29 cellular contexts compared by ENCODE assay signal in genomic region chr10:109819807-109820206, GRCh38.
"Had no signal": no experiment of that assay in that cellular context is flagged by ENCODE, and none has a peak within 500 bp of the region (broad histone marks: within the 10 kb centered on the region; RNA-seq: fewer than 3 reads in every experiment).

No MANE protein-coding gene starts in this region.

- H3K4me3 Mint-ChIP-seq: stimulated activated effector memory CD8-positive, alpha-beta T cell treated with anti-CD3 and anti-CD28 coated beads, Interleukin-12 subunit alpha, Interleukin-12 subunit beta, amount 100 ng/mL, for 72 hours; stimulated activated memory B cell treated with anti-CD40 and anti-IgM and Interleukin-4, amounts not matched to agents 10 μg/mL and 1 μg/mL and 100 μg/mL, for 72 hours; stimulated activated naive B cell treated with anti-CD40 and anti-IgM and Interleukin-4, amounts not matched to agents 10 μg/mL and 1 μg/mL and 100 μg/mL, for 72 hours; stimulated activated naive CD8-positive, alpha-beta T cell treated with anti-CD3 and anti-CD28 coated beads, Interleukin-15, amount 100 ng/mL, for 72 hours; stimulated activated naive CD8-positive, alpha-beta T cell treated with anti-CD3 and anti-CD28 coated beads, Interleukin-15, Interleukin-2, amounts not matched to agents 100 ng/mL and 50 ng/mL, for 24 hours; type B pancreatic cell had no signal

- H3K27me3 ChIP-seq: stomach, suprapubic skin, testis, thyroid gland, tibial artery, tibial nerve, transverse colon, upper lobe of left lung, upper lobe of right lung, uterus, vagina had no signal

- H3K36me3 ChIP-seq: stomach, suprapubic skin, thoracic aorta, thyroid gland, tibial artery, tibial nerve, transverse colon, upper lobe of left lung, upper lobe of right lung, uterus, vagina had no signal

- H3K27ac ChIP-seq: stomach, suprapubic skin, testis, thoracic aorta, thyroid gland, tibial artery, tibial nerve, transverse colon, upper lobe of left lung, upper lobe of right lung, uterus, vagina had no signal

- H3K27me3 Mint-ChIP-seq: stimulated activated naive CD8-positive, alpha-beta T cell treated with anti-CD3 and anti-CD28 coated beads, Interleukin-15, Interleukin-2, amounts not matched to agents 100 ng/mL and 50 ng/mL, for 24 hours had no signal

- H3K9me3 Mint-ChIP-seq: stimulated activated effector memory CD8-positive, alpha-beta T cell treated with anti-CD3 and anti-CD28 coated beads, Interleukin-12 subunit alpha, Interleukin-12 subunit beta, amount 100 ng/mL, for 72 hours; stimulated activated memory B cell treated with anti-CD40 and anti-IgM and Interleukin-4, amounts not matched to agents 10 μg/mL and 1 μg/mL and 100 μg/mL, for 72 hours; stimulated activated naive B cell treated with anti-CD40 and anti-IgM and Interleukin-4, amounts not matched to agents 10 μg/mL and 1 μg/mL and 100 μg/mL, for 72 hours; stimulated activated naive CD8-positive, alpha-beta T cell treated with anti-CD3 and anti-CD28 coated beads, Interleukin-15, amount 100 ng/mL, for 72 hours; stimulated activated naive CD8-positive, alpha-beta T cell treated with anti-CD3 and anti-CD28 coated beads, Interleukin-15, Interleukin-2, amounts not matched to agents 100 ng/mL and 50 ng/mL, for 24 hours; type B pancreatic cell had no signal

- H3K4me1 Mint-ChIP-seq: stimulated activated effector memory CD8-positive, alpha-beta T cell treated with anti-CD3 and anti-CD28 coated beads, Interleukin-12 subunit alpha, Interleukin-12 subunit beta, amount 100 ng/mL, for 72 hours; stimulated activated memory B cell treated with anti-CD40 and anti-IgM and Interleukin-4, amounts not matched to agents 10 μg/mL and 1 μg/mL and 100 μg/mL, for 72 hours; stimulated activated naive B cell treated with anti-CD40 and anti-IgM and Interleukin-4, amounts not matched to agents 10 μg/mL and 1 μg/mL and 100 μg/mL, for 72 hours; stimulated activated naive CD8-positive, alpha-beta T cell treated with anti-CD3 and anti-CD28 coated beads, Interleukin-15, amount 100 ng/mL, for 72 hours had no signal

- H3K4me1 ChIP-seq: stomach, suprapubic skin, testis, thyroid gland, tibial artery, tibial nerve, transverse colon, upper lobe of left lung, upper lobe of right lung, uterus, vagina had no signal

- H3K36me3 Mint-ChIP-seq: stimulated activated effector memory CD8-positive, alpha-beta T cell treated with anti-CD3 and anti-CD28 coated beads, Interleukin-12 subunit alpha, Interleukin-12 subunit beta, amount 100 ng/mL, for 72 hours; stimulated activated memory B cell treated with anti-CD40 and anti-IgM and Interleukin-4, amounts not matched to agents 10 μg/mL and 1 μg/mL and 100 μg/mL, for 72 hours; stimulated activated naive B cell treated with anti-CD40 and anti-IgM and Interleukin-4, amounts not matched to agents 10 μg/mL and 1 μg/mL and 100 μg/mL, for 72 hours; type B pancreatic cell had no signal

- H3K4me3 ChIP-seq: stomach, suprapubic skin, testis, thoracic aorta, thyroid gland, tibial artery, tibial nerve, transverse colon, upper lobe of left lung, upper lobe of right lung, uterus, vagina had no signal

- FAIRE-seq: urothelium cell line had no signal

- H3K9me3 ChIP-seq: stomach, suprapubic skin, testis, thoracic aorta, thyroid gland, tibial artery, tibial nerve, transverse colon, upper lobe of left lung, upper lobe of right lung, uterus, vagina had no signal

- DNase-seq: stimulated activated CD4-positive, alpha-beta T cell treated with anti-CD3 and anti-CD28 coated beads, Interleukin-2, amount 100 ng/mL, for 48 hours; stimulated activated CD4-positive, alpha-beta T cell treated with anti-CD3 and anti-CD28 coated beads, Interleukin-4, amount 100 ng/mL, for 1 hour; stimulated activated CD4-positive, alpha-beta T cell treated with anti-CD3 and anti-CD28 coated beads, Interleukin-4, amount 100 ng/mL, for 24 hours; stimulated activated CD4-positive, alpha-beta T cell treated with anti-CD3 and anti-CD28 coated beads, Interleukin-4, amount 100 ng/mL, for 4 hours; stimulated activated CD8-positive, alpha-beta memory T cell treated with anti-CD3 and anti-CD28 coated beads, Interleukin-4, amount 100 ng/mL, for 48 hours; stimulated activated naive B cell treated with anti-CD40 and anti-IgM and Interleukin-4, amounts not matched to agents 10 μg/mL and 1 μg/mL and 100 μg/mL, for 72 hours; stimulated activated naive CD4-positive, alpha-beta T cell; stimulated activated naive CD4-positive, alpha-beta T cell treated with Interleukin-2 at 50 U/mL for 16 hours; stimulated activated naive CD8-positive, alpha-beta T cell treated with anti-CD3 and anti-CD28 coated beads, Interleukin-15, amount 100 ng/mL, for 72 hours; stimulated activated naive CD8-positive, alpha-beta T cell treated with anti-CD3 and anti-CD28 coated beads, Interleukin-15, Interleukin-2, amounts not matched to agents 100 U/mL and 50 U/mL, for 24 hours; stomach; substantia nigra; testis; thyroid gland; tibial artery; transverse colon; trophoblast cell; upper lobe of left lung; upper lobe of right lung; uterus had no signal

- H3K27ac Mint-ChIP-seq: stimulated activated effector memory CD8-positive, alpha-beta T cell treated with anti-CD3 and anti-CD28 coated beads, Interleukin-12 subunit alpha, Interleukin-12 subunit beta, amount 100 ng/mL, for 72 hours; stimulated activated memory B cell treated with anti-CD40 and anti-IgM and Interleukin-4, amounts not matched to agents 10 μg/mL and 1 μg/mL and 100 μg/mL, for 72 hours; stimulated activated naive B cell treated with anti-CD40 and anti-IgM and Interleukin-4, amounts not matched to agents 10 μg/mL and 1 μg/mL and 100 μg/mL, for 72 hours; stimulated activated naive CD8-positive, alpha-beta T cell treated with anti-CD3 and anti-CD28 coated beads, Interleukin-15, amount 100 ng/mL, for 72 hours; stimulated activated naive CD8-positive, alpha-beta T cell treated with anti-CD3 and anti-CD28 coated beads, Interleukin-15, Interleukin-2, amounts not matched to agents 100 ng/mL and 50 ng/mL, for 24 hours; type B pancreatic cell had no signal
